18 cellular contexts compared by ENCODE assay signal in the genomic region with DNA sequence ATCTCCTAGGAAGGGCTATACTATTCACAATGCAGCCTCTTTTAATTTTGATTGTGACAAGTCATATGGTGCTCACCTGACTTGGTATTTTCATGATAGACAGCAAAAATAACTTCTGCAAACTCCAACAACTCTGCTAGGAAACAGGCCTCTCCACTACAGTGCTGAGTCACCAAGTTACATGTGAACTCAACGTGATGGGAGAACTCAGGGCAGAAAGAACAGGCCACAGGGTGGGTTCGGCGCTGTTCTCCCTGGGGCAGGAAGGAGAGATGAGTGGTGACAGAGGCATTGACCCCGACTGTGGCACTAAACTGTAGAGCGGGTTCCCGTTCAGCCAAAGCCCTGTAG.
DNase-seq lines count a peak whose midpoint lies in the region; ATAC-seq, FAIRE-seq and TF ChIP-seq lines count a peak whose summit lies in the region.
"Had no signal": no experiment of that assay in that cellular context is flagged by ENCODE, and none has a peak within 500 bp of the region (broad histone marks: within the 10 kb centered on the region; RNA-seq: fewer than 3 reads in every experiment).

No MANE protein-coding gene starts in this region.

- no peak overlapping the region for H3K4me2 ChIP-seq in astrocyte (ENCODE audit: low read length)

- CTCF ChIA-PET in CD4-positive, alpha-beta T cell (lab: Charles Lee), result no interaction called here

- H3K4me1 Mint-ChIP-seq in CD4-positive, alpha-beta T cell (ENCODE audit: low read depth), result no peaks in the 10 kb centered on the region
- peaks cover 15% of the 10 kb centered on the region for H3K4me1 Mint-ChIP-seq in astrocyte (ENCODE audit: low read depth, unreplicated experiment)
- H3K4me1 Mint-ChIP-seq: activated B cell treated with CpG ODN at 0.5 μM for 24 hours had no signal

- no peak overlapping the region for H3K27ac ChIP-seq in CD4-positive, alpha-beta T cell (ENCODE audit: low read depth, low read length)
- no peak overlapping the region for H3K27ac ChIP-seq in astrocyte (ENCODE audit: low read depth, low read length)
- no peak overlapping the region for H3K27ac ChIP-seq in uterus
- H3K27ac ChIP-seq: HL-60 had no signal

- DNase-seq in CD4-positive, alpha-beta T cell, result no peak
- DNase-seq in HT1080 (ENCODE audit: low read depth) (peak; percentile 8), astrocyte (ENCODE audit: low read depth) (peak; percentile 35), medulla oblongata (ENCODE audit: extremely low spot score) (peak; percentile 86), uterus (no peak), DMS53 (lab: John Stamatoyannopoulos, UW) (no peak), NCI-H510A (lab: John Stamatoyannopoulos, UW) (no peak)
- no peak for DNase-seq in stimulated activated CD4-positive, alpha-beta T cell treated with anti-CD3 and anti-CD28 coated beads, Interleukin-12 subunit alpha, Interleukin-12 subunit beta, amount 100 ng/mL, for 4 hours
- DNase-seq: activated B cell treated with CpG ODN at 0.5 μM for 24 hours; effector CD8-positive, alpha-beta T cell; GOT3; NK-92 treated with Interleukin-12 subunit alpha and Interleukin-12 subunit beta, amount 100 ng/mL, for 24 hours; stimulated activated CD4-positive, alpha-beta T cell treated with anti-CD3 and anti-CD28 coated beads, Interleukin-2, amount 100 ng/mL, for 24 hours had no signal

- TF ChIP-seq CTCF in CD4-positive, alpha-beta T cell (IDR thresholded peaks at IDR 0.05), result no peak
- TF ChIP-seq CTCF in astrocyte (IDR thresholded peaks at IDR 0.05; ENCODE audit: insufficient read depth, low read depth, low read length) (no peak), uterus (IDR thresholded peaks at IDR 0.05) (no peak)

- H3K27me3 ChIP-seq in CD4-positive, alpha-beta T cell (ENCODE audit: control insufficient read depth, insufficient read depth, low read length), result no peaks in the 10 kb centered on the region
- H3K27me3 ChIP-seq in astrocyte (ENCODE audit: insufficient read depth, low read length) (no peaks in the 10 kb centered on the region), uterus (no peaks in the 10 kb centered on the region)

- no peaks in the 10 kb centered on the region for H3K9me3 Mint-ChIP-seq in CD4-positive, alpha-beta T cell
- peaks cover 2% of the 10 kb centered on the region for H3K9me3 Mint-ChIP-seq in astrocyte (ENCODE audit: unreplicated experiment)
- H3K9me3 Mint-ChIP-seq: activated B cell treated with CpG ODN at 0.5 μM for 24 hours had no signal

- FAIRE-seq in astrocyte (lab: Jason Lieb, UNC), result no peak
- FAIRE-seq: G401.6, islet of Langerhans, urothelium cell line had no signal

- H3K27me3 Mint-ChIP-seq in CD4-positive, alpha-beta T cell, result no peaks in the 10 kb centered on the region
- no peaks in the 10 kb centered on the region for H3K27me3 Mint-ChIP-seq in astrocyte (ENCODE audit: low read depth, unreplicated experiment)
- H3K27me3 Mint-ChIP-seq: activated B cell treated with CpG ODN at 0.5 μM for 24 hours, progenitor cell of endocrine pancreas had no signal

- ATAC-seq in CD4-positive, alpha-beta T cell (ENCODE audit: poor library complexity), result no peak

- H2AFZ ChIP-seq in astrocyte (ENCODE audit: low read depth, low read length), result no peak overlapping the region

- H3K79me2 ChIP-seq in astrocyte (ENCODE audit: insufficient read depth, low read length), result no peaks in the 10 kb centered on the region

- no peaks in the 10 kb centered on the region for H3K9me3 ChIP-seq in CD4-positive, alpha-beta T cell (ENCODE audit: control insufficient read depth, low read length)
- H3K9me3 ChIP-seq in astrocyte (ENCODE audit: insufficient read depth, low read depth, low read length), result no peaks in the 10 kb centered on the region
- H3K9me3 ChIP-seq in uterus, result no peaks in the 10 kb centered on the region

- no peak overlapping the region for H3K4me3 Mint-ChIP-seq in CD4-positive, alpha-beta T cell
- no peak overlapping the region for H3K4me3 Mint-ChIP-seq in astrocyte (ENCODE audit: unreplicated experiment)
- H3K4me3 Mint-ChIP-seq: activated B cell treated with CpG ODN at 0.5 μM for 24 hours had no signal

- POLR2A ChIA-PET in CD4-positive, alpha-beta T cell (lab: Charles Lee), result interaction anchor here (1.3 kb wide), 1 partner anchor 115 kb away, joined by 3 read pairs; no protein-coding TSS in a partner anchor

- H3K36me3 Mint-ChIP-seq in CD4-positive, alpha-beta T cell (ENCODE audit: low read depth), result peaks cover 74% of the 10 kb centered on the region
- peaks cover 32% of the 10 kb centered on the region for H3K36me3 Mint-ChIP-seq in astrocyte (ENCODE audit: low read depth, unreplicated experiment)

- H3K4me3 ChIP-seq in astrocyte (ENCODE audit: insufficient read depth, low read depth, low read length) (no peak overlapping the region), uterus (no peak overlapping the region)

- H4K20me1 ChIP-seq in astrocyte (ENCODE audit: insufficient read depth, low read length), result no peaks in the 10 kb centered on the region

- H3K27ac Mint-ChIP-seq in CD4-positive, alpha-beta T cell, result peak overlapping the region; percentile 65
- peak overlapping the region; percentile 42 for H3K27ac Mint-ChIP-seq in astrocyte (ENCODE audit: unreplicated experiment)
- H3K27ac Mint-ChIP-seq: activated B cell treated with CpG ODN at 0.5 μM for 24 hours, progenitor cell of endocrine pancreas had no signal

- H3K9ac ChIP-seq in astrocyte (ENCODE audit: low read length), result no peak overlapping the region

- intact Hi-C loops in CD4-positive, alpha-beta T cell (cut with DNase I, micrococcal nuclease), result no loop called here
- intact Hi-C loops in uterus (cut with DNase I; ENCODE audit: low total_unique reads), result no loop called here

- H3K4me1 ChIP-seq in astrocyte (ENCODE audit: insufficient read depth, low read length) (no peaks in the 10 kb centered on the region), uterus (no peaks in the 10 kb centered on the region)

- no peak for TF ChIP-seq POLR2A in uterus (IDR thresholded peaks at IDR 0.05)

- peaks cover 15% of the 10 kb centered on the region for H3K36me3 ChIP-seq in astrocyte (ENCODE audit: insufficient read depth, low read length)
- no peaks in the 10 kb centered on the region for H3K36me3 ChIP-seq in uterus

Comparison
In these comparisons a context has a peak if more than half of its experiments do, and no peak if none do; other contexts are left out.
1. DNase-seq: peak in HT1080 (single experiment), astrocyte (single experiment) and medulla oblongata (single experiment); none in CD4-positive, alpha-beta T cell (0 of 10), uterus (0 of 2), stimulated activated CD4-positive, alpha-beta T cell treated with anti-CD3 and anti-CD28 coated beads, Interleukin-12 subunit alpha, Interleukin-12 subunit beta, amount 100 ng/mL, for 4 hours (single experiment), DMS53 (single experiment) and NCI-H510A (single experiment).